Comparison of ENCODE assay signal across 1 cellular context in the genomic region with DNA sequence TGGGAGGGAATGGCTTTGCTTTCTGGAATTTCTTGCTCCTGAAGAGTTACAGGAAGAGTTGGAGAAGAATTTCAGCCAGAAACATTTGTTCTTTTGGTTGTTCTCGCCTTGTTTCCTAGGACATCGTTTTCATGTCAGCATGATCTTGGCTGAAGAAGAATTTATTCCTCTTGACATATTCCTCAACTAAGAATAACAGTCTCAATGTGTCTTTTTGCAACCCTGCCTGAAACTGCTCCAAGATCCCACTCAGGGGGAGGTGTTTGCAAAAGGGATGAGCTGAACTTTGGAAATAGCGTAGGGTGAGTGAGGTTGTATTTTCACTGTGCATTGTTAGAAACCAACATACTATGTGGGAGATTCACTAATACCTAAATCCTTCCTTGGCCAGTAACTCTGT.
TF ChIP-seq lines count a peak whose summit lies in the region.

No MANE protein-coding gene starts in this region.

TF ChIP-seq in WTC11, 78 proteins besides CTCF, POLR2A, EP300 and RAD21 (continued from another document):
- no peak for TF ChIP-seq FOXK1 (CRISPR knock-in tag; IDR thresholded peaks at IDR 0.05)
- TF ChIP-seq, protein P1, sequence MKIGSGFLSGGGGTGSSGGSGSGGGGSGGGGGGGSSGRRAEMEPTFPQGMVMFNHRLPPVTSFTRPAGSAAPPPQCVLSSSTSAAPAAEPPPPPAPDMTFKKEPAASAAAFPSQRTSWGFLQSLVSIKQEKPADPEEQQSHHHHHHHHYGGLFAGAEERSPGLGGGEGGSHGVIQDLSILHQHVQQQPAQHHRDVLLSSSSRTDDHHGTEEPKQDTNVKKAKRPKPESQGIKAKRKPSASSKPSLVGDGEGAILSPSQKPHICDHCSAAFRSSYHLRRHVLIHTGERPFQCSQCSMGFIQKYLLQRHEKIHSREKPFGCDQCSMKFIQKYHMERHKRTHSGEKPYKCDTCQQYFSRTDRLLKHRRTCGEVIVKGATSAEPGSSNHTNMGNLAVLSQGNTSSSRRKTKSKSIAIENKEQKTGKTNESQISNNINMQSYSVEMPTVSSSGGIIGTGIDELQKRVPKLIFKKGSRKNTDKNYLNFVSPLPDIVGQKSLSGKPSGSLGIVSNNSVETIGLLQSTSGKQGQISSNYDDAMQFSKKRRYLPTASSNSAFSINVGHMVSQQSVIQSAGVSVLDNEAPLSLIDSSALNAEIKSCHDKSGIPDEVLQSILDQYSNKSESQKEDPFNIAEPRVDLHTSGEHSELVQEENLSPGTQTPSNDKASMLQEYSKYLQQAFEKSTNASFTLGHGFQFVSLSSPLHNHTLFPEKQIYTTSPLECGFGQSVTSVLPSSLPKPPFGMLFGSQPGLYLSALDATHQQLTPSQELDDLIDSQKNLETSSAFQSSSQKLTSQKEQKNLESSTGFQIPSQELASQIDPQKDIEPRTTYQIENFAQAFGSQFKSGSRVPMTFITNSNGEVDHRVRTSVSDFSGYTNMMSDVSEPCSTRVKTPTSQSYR (CRISPR knock-in tag; IDR thresholded peaks at IDR 0.05), result no peak
- no peak for TF ChIP-seq TEAD1 (CRISPR knock-in tag; IDR thresholded peaks at IDR 0.05)
- no peak for TF ChIP-seq ZNF423 (CRISPR knock-in tag; IDR thresholded peaks at IDR 0.05)
- no peak for TF ChIP-seq GRHL2 (CRISPR knock-in tag; IDR thresholded peaks at IDR 0.05; ENCODE audit: insufficient replicate concordance, severe bottlenecking)
- TF ChIP-seq NR1H2 (CRISPR knock-in tag; IDR thresholded peaks at IDR 0.05), result no peak
- TF ChIP-seq FOXJ3 (CRISPR knock-in tag; IDR thresholded peaks at IDR 0.05; ENCODE audit: borderline replicate concordance), result no peak
- no peak for TF ChIP-seq JUN (CRISPR knock-in tag; IDR thresholded peaks at IDR 0.05)
- no peak for TF ChIP-seq NR3C1 (CRISPR knock-in tag; conservative IDR thresholded peaks at IDR 0.05; ENCODE audit: low read depth)
- TF ChIP-seq, protein P2, sequence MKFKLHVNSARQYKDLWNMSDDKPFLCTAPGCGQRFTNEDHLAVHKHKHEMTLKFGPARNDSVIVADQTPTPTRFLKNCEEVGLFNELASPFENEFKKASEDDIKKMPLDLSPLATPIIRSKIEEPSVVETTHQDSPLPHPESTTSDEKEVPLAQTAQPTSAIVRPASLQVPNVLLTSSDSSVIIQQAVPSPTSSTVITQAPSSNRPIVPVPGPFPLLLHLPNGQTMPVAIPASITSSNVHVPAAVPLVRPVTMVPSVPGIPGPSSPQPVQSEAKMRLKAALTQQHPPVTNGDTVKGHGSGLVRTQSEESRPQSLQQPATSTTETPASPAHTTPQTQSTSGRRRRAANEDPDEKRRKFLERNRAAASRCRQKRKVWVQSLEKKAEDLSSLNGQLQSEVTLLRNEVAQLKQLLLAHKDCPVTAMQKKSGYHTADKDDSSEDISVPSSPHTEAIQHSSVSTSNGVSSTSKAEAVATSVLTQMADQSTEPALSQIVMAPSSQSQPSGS (CRISPR knock-in tag; IDR thresholded peaks at IDR 0.05; ENCODE audit: borderline replicate concordance, low read depth), result no peak
